ENCODE assay signal across 13 cellular contexts in genomic region chr1:36781098-36781497, GRCh38.
"Had no signal": no experiment of that assay in that cellular context is flagged by ENCODE, and none has a peak within 500 bp of the region (broad histone marks: within the 10 kb centered on the region; RNA-seq: fewer than 3 reads in every experiment).

No MANE protein-coding gene starts in this region.

- H3K27ac Mint-ChIP-seq: activated naive CD8-positive, alpha-beta T cell treated with anti-CD3 and anti-CD28 coated beads for 36 hours; natural killer cell; stimulated activated memory B cell treated with anti-CD40 and anti-IgM and Interleukin-4, amounts not matched to agents 10 μg/mL and 1 μg/mL and 100 μg/mL, for 72 hours had no signal

- H3K4me1 Mint-ChIP-seq: activated naive CD8-positive, alpha-beta T cell treated with anti-CD3 and anti-CD28 coated beads for 36 hours; natural killer cell; stimulated activated memory B cell treated with anti-CD40 and anti-IgM and Interleukin-4, amounts not matched to agents 10 μg/mL and 1 μg/mL and 100 μg/mL, for 72 hours had no signal

- H3K36me3 Mint-ChIP-seq: activated naive CD8-positive, alpha-beta T cell treated with anti-CD3 and anti-CD28 coated beads for 36 hours; natural killer cell; stimulated activated memory B cell treated with anti-CD40 and anti-IgM and Interleukin-4, amounts not matched to agents 10 μg/mL and 1 μg/mL and 100 μg/mL, for 72 hours had no signal

- H3K9me3 Mint-ChIP-seq: activated naive CD8-positive, alpha-beta T cell treated with anti-CD3 and anti-CD28 coated beads for 36 hours; activated T-cell treated with anti-CD3 and anti-CD28 coated beads, Interleukin-2, amount 50 U/mL, for 4 hours; natural killer cell; stimulated activated memory B cell treated with anti-CD40 and anti-IgM and Interleukin-4, amounts not matched to agents 10 μg/mL and 1 μg/mL and 100 μg/mL, for 72 hours had no signal

- ATAC-seq: activated T-cell treated with anti-CD3 and anti-CD28 coated beads, Interleukin-2, amount 50 U/mL, for 4 hours; heart left ventricle; left lung; natural killer cell; right lobe of liver; stimulated activated memory B cell treated with anti-CD40 and anti-IgM and Interleukin-4, amounts not matched to agents 10 μg/mL and 1 μg/mL and 100 μg/mL, for 72 hours had no signal

- H3K4me3 Mint-ChIP-seq: activated naive CD8-positive, alpha-beta T cell treated with anti-CD3 and anti-CD28 coated beads for 36 hours; activated T-cell treated with anti-CD3 and anti-CD28 coated beads, Interleukin-2, amount 50 U/mL, for 4 hours; natural killer cell; stimulated activated memory B cell treated with anti-CD40 and anti-IgM and Interleukin-4, amounts not matched to agents 10 μg/mL and 1 μg/mL and 100 μg/mL, for 72 hours had no signal

- DNase-seq: activated CD4-positive, alpha-beta T cell treated with anti-CD3 and anti-CD28 coated beads for 1 hour; activated CD4-positive, alpha-beta T cell treated with anti-CD3 and anti-CD28 coated beads, Interleukin-2, amount 50 U/mL, for 48 hours; activated effector memory CD4-positive, alpha-beta T cell treated with anti-CD3 and anti-CD28 coated beads, Interleukin-2, amount 50 U/mL, for 16 hours; activated naive CD8-positive, alpha-beta T cell treated with anti-CD3 and anti-CD28 coated beads for 36 hours; activated T-cell treated with anti-CD3 and anti-CD28 coated beads, Interleukin-2, amount 50 U/mL, for 4 hours; foreskin melanocyte; heart left ventricle; left lung; natural killer cell; right lobe of liver; stimulated activated CD4-positive, alpha-beta T cell treated with anti-CD3 and anti-CD28 coated beads, Interleukin-1b, Interleukin-23, amount 100 ng/mL, for 48 hours; tibial artery had no signal
